1 cellular context compared by ENCODE assay signal in the genomic region with DNA sequence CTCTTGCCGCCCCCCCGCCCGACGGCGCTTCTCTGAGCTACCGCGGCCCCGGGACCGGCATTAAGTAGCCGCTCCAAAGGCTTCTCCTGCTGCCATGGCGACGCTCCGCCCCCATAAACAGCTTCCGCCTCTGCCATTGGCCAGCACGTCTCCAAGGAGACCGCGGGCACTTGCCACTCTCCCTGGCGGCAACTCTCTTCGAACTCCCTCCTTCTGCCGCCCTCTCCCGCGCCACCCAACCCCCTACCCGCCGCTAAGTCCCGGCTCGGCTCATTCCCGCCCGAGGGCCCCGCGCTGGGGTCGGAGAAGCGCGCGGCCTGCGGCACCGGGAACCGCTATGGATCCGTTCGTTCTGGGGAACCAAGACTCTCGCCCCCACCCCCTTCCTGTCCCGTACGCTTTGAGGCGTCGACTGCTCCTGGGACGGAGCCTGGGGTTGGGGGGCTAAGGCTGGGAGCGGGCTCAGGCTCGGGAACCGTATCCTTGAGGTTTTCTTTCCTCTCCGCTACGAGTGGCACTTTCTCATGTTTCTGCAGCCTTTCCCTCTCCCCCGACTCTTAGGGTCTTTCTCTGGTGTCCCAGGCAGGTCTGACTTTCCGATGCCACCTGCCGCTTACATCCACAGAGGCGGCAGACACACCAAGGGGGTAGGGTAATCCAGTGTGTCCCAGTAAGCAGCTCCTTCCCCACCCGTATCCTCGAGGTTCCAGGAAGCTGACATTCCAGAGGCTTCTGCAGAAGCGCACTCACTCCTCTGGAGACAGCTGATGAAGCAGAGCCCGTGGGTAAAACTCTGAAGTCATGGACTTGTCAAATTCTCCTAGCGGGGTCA.
TF ChIP-seq lines count a peak whose summit lies in the region.

A gene with protein sequence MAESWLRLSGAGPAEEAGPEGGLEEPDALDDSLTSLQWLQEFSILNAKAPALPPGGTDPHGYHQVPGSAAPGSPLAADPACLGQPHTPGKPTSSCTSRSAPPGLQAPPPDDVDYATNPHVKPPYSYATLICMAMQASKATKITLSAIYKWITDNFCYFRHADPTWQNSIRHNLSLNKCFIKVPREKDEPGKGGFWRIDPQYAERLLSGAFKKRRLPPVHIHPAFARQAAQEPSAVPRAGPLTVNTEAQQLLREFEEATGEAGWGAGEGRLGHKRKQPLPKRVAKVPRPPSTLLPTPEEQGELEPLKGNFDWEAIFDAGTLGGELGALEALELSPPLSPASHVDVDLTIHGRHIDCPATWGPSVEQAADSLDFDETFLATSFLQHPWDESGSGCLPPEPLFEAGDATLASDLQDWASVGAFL (minus strand): TSS at position 34 of the 832 bp plus-strand sequence. CDS start 850 bp downstream, outside the sequence.

TF ChIP-seq in HEK293, 187 proteins besides CTCF, POLR2A, EP300 and RAD21 (continued from another document):
- TF ChIP-seq, protein P1, sequence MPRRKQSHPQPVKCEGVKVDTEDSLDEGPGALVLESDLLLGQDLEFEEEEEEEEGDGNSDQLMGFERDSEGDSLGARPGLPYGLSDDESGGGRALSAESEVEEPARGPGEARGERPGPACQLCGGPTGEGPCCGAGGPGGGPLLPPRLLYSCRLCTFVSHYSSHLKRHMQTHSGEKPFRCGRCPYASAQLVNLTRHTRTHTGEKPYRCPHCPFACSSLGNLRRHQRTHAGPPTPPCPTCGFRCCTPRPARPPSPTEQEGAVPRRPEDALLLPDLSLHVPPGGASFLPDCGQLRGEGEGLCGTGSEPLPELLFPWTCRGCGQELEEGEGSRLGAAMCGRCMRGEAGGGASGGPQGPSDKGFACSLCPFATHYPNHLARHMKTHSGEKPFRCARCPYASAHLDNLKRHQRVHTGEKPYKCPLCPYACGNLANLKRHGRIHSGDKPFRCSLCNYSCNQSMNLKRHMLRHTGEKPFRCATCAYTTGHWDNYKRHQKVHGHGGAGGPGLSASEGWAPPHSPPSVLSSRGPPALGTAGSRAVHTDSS (tag by site-specific recombination; IDR thresholded peaks at IDR 0.05): no peak
- peak; percentile 68 for TF ChIP-seq ZNF600 (tag by site-specific recombination; IDR thresholded peaks at IDR 0.05)
- TF ChIP-seq ZNF112 (tag by site-specific recombination; IDR thresholded peaks at IDR 0.05): no peak
- TF ChIP-seq ZBTB48 (tag by site-specific recombination; IDR thresholded peaks at IDR 0.05): peak; percentile 74
- no peak for TF ChIP-seq HOXD13 (CRISPR knock-in tag; IDR thresholded peaks at IDR 0.05; ENCODE audit: borderline replicate concordance)
- TF ChIP-seq ZNF302 (tag by site-specific recombination; IDR thresholded peaks at IDR 0.05; ENCODE audit: low read depth): no peak
- TF ChIP-seq ZNF24 (tag by site-specific recombination; IDR thresholded peaks at IDR 0.05): 0 out of 2 replicates have a peak, but pooled peaks have one; percentile 59
- TF ChIP-seq, protein P2, sequence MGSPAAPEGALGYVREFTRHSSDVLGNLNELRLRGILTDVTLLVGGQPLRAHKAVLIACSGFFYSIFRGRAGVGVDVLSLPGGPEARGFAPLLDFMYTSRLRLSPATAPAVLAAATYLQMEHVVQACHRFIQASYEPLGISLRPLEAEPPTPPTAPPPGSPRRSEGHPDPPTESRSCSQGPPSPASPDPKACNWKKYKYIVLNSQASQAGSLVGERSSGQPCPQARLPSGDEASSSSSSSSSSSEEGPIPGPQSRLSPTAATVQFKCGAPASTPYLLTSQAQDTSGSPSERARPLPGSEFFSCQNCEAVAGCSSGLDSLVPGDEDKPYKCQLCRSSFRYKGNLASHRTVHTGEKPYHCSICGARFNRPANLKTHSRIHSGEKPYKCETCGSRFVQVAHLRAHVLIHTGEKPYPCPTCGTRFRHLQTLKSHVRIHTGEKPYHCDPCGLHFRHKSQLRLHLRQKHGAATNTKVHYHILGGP (tag by site-specific recombination; IDR thresholded peaks at IDR 0.05): no peak
- TF ChIP-seq, protein P3, sequence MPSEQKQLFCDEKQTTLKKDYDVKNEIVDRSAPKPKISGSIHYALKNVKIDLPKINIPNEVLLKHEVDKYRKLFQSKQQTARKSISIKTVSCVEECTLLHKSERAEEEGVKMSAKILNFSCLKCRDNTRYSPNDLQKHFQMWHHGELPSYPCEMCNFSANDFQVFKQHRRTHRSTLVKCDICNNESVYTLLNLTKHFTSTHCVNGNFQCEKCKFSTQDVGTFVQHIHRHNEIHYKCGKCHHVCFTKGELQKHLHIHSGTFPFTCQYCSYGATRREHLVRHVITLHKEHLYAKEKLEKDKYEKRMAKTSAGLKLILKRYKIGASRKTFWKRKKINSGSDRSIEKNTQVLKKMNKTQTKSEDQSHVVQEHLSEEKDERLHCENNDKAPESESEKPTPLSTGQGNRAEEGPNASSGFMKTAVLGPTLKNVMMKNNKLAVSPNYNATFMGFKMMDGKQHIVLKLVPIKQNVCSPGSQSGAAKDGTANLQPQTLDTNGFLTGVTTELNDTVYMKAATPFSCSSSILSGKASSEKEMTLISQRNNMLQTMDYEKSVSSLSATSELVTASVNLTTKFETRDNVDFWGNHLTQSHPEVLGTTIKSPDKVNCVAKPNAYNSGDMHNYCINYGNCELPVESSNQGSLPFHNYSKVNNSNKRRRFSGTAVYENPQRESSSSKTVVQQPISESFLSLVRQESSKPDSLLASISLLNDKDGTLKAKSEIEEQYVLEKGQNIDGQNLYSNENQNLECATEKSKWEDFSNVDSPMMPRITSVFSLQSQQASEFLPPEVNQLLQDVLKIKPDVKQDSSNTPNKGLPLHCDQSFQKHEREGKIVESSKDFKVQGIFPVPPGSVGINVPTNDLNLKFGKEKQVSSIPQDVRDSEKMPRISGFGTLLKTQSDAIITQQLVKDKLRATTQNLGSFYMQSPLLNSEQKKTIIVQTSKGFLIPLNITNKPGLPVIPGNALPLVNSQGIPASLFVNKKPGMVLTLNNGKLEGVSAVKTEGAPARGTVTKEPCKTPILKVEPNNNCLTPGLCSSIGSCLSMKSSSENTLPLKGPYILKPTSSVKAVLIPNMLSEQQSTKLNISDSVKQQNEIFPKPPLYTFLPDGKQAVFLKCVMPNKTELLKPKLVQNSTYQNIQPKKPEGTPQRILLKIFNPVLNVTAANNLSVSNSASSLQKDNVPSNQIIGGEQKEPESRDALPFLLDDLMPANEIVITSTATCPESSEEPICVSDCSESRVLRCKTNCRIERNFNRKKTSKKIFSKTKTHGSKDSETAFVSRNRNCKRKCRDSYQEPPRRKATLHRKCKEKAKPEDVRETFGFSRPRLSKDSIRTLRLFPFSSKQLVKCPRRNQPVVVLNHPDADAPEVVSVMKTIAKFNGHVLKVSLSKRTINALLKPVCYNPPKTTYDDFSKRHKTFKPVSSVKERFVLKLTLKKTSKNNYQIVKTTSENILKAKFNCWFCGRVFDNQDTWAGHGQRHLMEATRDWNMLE (tag by site-specific recombination; conservative IDR thresholded peaks at IDR 0.05; ENCODE audit: low read depth): no peak
- peak; percentile 85 for TF ChIP-seq ZNF2 (tag by site-specific recombination; IDR thresholded peaks at IDR 0.05)
- no peak for TF ChIP-seq REPIN1 (tag by site-specific recombination; IDR thresholded peaks at IDR 0.05; ENCODE audit: low read depth)
- peak; percentile 49 for TF ChIP-seq ZFHX2 (tag by site-specific recombination; conservative IDR thresholded peaks at IDR 0.05)
- no peak for TF ChIP-seq ZNF10 (tag by site-specific recombination; IDR thresholded peaks at IDR 0.05)
- no peak for TF ChIP-seq ZNF132 (tag by site-specific recombination; IDR thresholded peaks at IDR 0.05; ENCODE audit: borderline replicate concordance)
- no peak for TF ChIP-seq ZNF670 (tag by site-specific recombination; IDR thresholded peaks at IDR 0.05; ENCODE audit: low read depth)
- TF ChIP-seq, protein P4, sequence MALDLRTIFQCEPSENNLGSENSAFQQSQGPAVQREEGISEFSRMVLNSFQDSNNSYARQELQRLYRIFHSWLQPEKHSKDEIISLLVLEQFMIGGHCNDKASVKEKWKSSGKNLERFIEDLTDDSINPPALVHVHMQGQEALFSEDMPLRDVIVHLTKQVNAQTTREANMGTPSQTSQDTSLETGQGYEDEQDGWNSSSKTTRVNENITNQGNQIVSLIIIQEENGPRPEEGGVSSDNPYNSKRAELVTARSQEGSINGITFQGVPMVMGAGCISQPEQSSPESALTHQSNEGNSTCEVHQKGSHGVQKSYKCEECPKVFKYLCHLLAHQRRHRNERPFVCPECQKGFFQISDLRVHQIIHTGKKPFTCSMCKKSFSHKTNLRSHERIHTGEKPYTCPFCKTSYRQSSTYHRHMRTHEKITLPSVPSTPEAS (tag by site-specific recombination; IDR thresholded peaks at IDR 0.05): no peak
- TF ChIP-seq, protein P5, sequence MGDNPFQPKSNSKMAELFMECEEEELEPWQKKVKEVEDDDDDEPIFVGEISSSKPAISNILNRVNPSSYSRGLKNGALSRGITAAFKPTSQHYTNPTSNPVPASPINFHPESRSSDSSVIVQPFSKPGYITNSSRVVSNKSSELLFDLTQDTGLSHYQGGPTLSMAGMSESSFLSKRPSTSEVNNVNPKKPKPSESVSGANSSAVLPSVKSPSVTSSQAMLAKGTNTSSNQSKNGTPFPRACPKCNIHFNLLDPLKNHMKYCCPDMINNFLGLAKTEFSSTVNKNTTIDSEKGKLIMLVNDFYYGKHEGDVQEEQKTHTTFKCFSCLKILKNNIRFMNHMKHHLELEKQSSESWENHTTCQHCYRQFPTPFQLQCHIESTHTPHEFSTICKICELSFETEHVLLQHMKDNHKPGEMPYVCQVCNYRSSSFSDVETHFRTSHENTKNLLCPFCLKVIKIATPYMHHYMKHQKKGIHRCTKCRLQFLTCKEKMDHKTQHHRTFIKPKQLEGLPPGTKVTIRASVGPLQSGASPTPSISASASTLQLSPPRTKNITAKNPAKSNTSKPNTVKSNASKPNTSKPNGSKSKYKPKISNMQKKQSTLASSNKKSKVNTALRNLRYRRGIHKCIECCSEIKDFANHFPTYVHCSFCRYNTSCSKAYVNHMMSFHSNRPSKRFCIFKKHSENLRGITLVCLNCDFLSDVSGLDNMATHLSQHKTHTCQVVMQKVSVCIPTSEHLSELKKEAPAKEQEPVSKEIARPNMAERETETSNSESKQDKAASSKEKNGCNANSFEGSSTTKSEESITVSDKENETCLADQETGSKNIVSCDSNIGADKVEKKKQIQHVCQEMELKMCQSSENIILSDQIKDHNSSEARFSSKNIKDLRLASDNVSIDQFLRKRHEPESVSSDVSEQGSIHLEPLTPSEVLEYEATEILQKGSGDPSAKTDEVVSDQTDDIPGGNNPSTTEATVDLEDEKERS (tag by site-specific recombination; IDR thresholded peaks at IDR 0.05): no peak
- TF ChIP-seq ZNF157 (tag by site-specific recombination; IDR thresholded peaks at IDR 0.05): no peak
- peak; percentile 54; the same call in 1 of the 2 replicates for TF ChIP-seq WT1 (tag by site-specific recombination; IDR thresholded peaks at IDR 0.05)
- TF ChIP-seq SCRT1 (tag by site-specific recombination; IDR thresholded peaks at IDR 0.05; ENCODE audit: borderline replicate concordance): 0 out of 2 replicates have a peak, but pooled peaks have one; percentile 24
- no peak for TF ChIP-seq ZNF560 (tag by site-specific recombination; IDR thresholded peaks at IDR 0.05; ENCODE audit: borderline replicate concordance)
- TF ChIP-seq SP2 (tag by site-specific recombination; IDR thresholded peaks at IDR 0.05): peak; percentile 88
- TF ChIP-seq ZNF571 (tag by site-specific recombination; IDR thresholded peaks at IDR 0.05): no peak
- TF ChIP-seq ZNF473 (tag by site-specific recombination; IDR thresholded peaks at IDR 0.05): no peak
- no peak for TF ChIP-seq HOXA7 (CRISPR knock-in tag; IDR thresholded peaks at IDR 0.05; ENCODE audit: borderline replicate concordance)
- TF ChIP-seq ZNF585B (tag by site-specific recombination; IDR thresholded peaks at IDR 0.05): no peak
- TF ChIP-seq SALL2 (tag by site-specific recombination; IDR thresholded peaks at IDR 0.05; ENCODE audit: borderline replicate concordance): no peak
- no peak for TF ChIP-seq ZNF747 (tag by site-specific recombination; IDR thresholded peaks at IDR 0.05)
- TF ChIP-seq ZNF266 (tag by site-specific recombination; IDR thresholded peaks at IDR 0.05; ENCODE audit: low read depth): no peak
- TF ChIP-seq, protein P6, sequence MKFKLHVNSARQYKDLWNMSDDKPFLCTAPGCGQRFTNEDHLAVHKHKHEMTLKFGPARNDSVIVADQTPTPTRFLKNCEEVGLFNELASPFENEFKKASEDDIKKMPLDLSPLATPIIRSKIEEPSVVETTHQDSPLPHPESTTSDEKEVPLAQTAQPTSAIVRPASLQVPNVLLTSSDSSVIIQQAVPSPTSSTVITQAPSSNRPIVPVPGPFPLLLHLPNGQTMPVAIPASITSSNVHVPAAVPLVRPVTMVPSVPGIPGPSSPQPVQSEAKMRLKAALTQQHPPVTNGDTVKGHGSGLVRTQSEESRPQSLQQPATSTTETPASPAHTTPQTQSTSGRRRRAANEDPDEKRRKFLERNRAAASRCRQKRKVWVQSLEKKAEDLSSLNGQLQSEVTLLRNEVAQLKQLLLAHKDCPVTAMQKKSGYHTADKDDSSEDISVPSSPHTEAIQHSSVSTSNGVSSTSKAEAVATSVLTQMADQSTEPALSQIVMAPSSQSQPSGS (tag by site-specific recombination; IDR thresholded peaks at IDR 0.05; ENCODE audit: low read depth): no peak
- no peak for TF ChIP-seq ZNF529 (tag by site-specific recombination; IDR thresholded peaks at IDR 0.05; ENCODE audit: insufficient replicate concordance)
- peak; percentile 55 for TF ChIP-seq KLF1 (tag by site-specific recombination; IDR thresholded peaks at IDR 0.05)
- TF ChIP-seq ZNF777 (tag by site-specific recombination; IDR thresholded peaks at IDR 0.05; ENCODE audit: borderline replicate concordance): peak; percentile 6; the same call in 1 of the 2 replicates
- no peak for TF ChIP-seq ZNF324 (tag by site-specific recombination; IDR thresholded peaks at IDR 0.05)
- peak; percentile 52; the same call in 1 of the 2 replicates for TF ChIP-seq KLF9 (tag by site-specific recombination; IDR thresholded peaks at IDR 0.05; ENCODE audit: low read depth)
- TF ChIP-seq ZNF549 (tag by site-specific recombination; IDR thresholded peaks at IDR 0.05): no peak
- TF ChIP-seq GLIS1 (tag by site-specific recombination; IDR thresholded peaks at IDR 0.05): peak; percentile 70
TF ChIP-seq in HEK293: peak in this region for 52.
